ENCODE assay signal across 22 cellular contexts in the genomic region with DNA sequence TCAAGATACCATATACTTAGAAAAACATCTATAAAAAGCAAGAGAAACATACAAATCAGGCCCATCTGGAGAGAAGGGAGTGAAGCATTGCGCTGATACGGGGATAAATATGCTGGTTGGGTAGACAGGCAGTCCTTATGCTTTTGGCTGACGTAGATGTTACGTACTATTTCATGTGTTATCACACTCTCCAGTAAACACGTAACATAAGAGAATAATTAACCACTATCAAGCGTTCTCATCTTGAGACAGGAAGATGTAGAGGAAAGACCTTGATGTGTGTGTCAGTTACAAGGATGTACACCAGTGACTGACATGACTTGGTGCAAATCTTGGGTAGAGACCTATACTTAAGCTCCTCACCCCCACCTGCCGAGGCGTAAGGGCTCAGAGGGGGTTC.
A peak's percentile ranks its signal among the peaks of the same experiment; 100 is the strongest.
DNase-seq lines count a peak whose midpoint lies in the region; ATAC-seq, FAIRE-seq and TF ChIP-seq lines count a peak whose summit lies in the region.
"Had no signal": no experiment of that assay in that cellular context is flagged by ENCODE, and none has a peak within 500 bp of the region (broad histone marks: within the 10 kb centered on the region; RNA-seq: fewer than 3 reads in every experiment).

No MANE protein-coding gene starts in this region.

- H3K27me3 ChIP-seq in H7 (ENCODE audit: control insufficient read depth, insufficient read depth, low read length): no peaks in the 10 kb centered on the region
- peaks cover 42 to 49% of the 10 kb centered on the region in 2 experiments for H3K27me3 ChIP-seq in K562 (ENCODE audit: control insufficient read depth in 2 of 2, insufficient read depth in 2 of 2, low read length in 2 of 2)
- H3K27me3 ChIP-seq in trophoblast cell (ENCODE audit: insufficient read depth, low read length): no peaks in the 10 kb centered on the region

- H2AK5ac ChIP-seq in trophoblast cell (ENCODE audit: low read length): no peak overlapping the region

- ATAC-seq in activated naive CD8-positive, alpha-beta T cell treated with anti-CD3 and anti-CD28 coated beads, Interleukin-2, amount 10 ng/mL, durations not matched to agents 7 days and 5 days (ENCODE audit: low read depth): peak; percentile 33
- ATAC-seq in activated naive CD8-positive, alpha-beta T cell treated with anti-CD3 and anti-CD28 coated beads, Interleukin-2, amount 50 U/mL, for 24 hours: no peak
- no peak for ATAC-seq in K562
- ATAC-seq in HG02678 (IDR thresholded peaks at IDR 0.05; ENCODE audit: unreplicated experiment): no peak
- ATAC-seq: Right ventricle myocardium inferior had no signal

- no peaks in the 10 kb centered on the region for H3K36me3 Mint-ChIP-seq in activated naive CD8-positive, alpha-beta T cell treated with anti-CD3 and anti-CD28 coated beads, Interleukin-2, amount 10 ng/mL, durations not matched to agents 7 days and 5 days
- H3K36me3 Mint-ChIP-seq in activated naive CD8-positive, alpha-beta T cell treated with anti-CD3 and anti-CD28 coated beads, Interleukin-2, amount 50 U/mL, for 24 hours (ENCODE audit: low read depth): no peaks in the 10 kb centered on the region
- H3K36me3 Mint-ChIP-seq in type B pancreatic cell: no peaks in the 10 kb centered on the region
- H3K36me3 Mint-ChIP-seq: CD8-positive, alpha-beta memory T cell; IgD-negative memory B cell had no signal

- no peaks in the 10 kb centered on the region for H3K79me1 ChIP-seq in trophoblast cell (ENCODE audit: low read length)

- BruUV-seq in K562 (replicated peaks; lab: Mats Ljungman, UMichigan): no TSS peak

- H3K4me2 ChIP-seq in K562 (ENCODE audit: insufficient read depth, low read length) (no peak overlapping the region), trophoblast cell (ENCODE audit: low read length) (no peak overlapping the region)

- POLR2A ChIA-PET in activated naive CD8-positive, alpha-beta T cell treated with anti-CD3 and anti-CD28 coated beads, Interleukin-2, amount 10 ng/mL, durations not matched to agents 7 days and 5 days (lab: Charles Lee): no interaction called here
- POLR2A ChIA-PET in K562 (lab: Yijun Ruan, JAX): interaction anchor here (0.8 to 1.7 kb wide), 2 partner anchors 9 to 28 kb away, joined by 3 to 7 read pairs; no protein-coding TSS in a partner anchor

- H3K27ac Mint-ChIP-seq in activated naive CD8-positive, alpha-beta T cell treated with anti-CD3 and anti-CD28 coated beads, Interleukin-2, amount 10 ng/mL, durations not matched to agents 7 days and 5 days: no peak overlapping the region
- H3K27ac Mint-ChIP-seq in activated naive CD8-positive, alpha-beta T cell treated with anti-CD3 and anti-CD28 coated beads, Interleukin-2, amount 50 U/mL, for 24 hours: no peak overlapping the region
- H3K27ac Mint-ChIP-seq in type B pancreatic cell: no peak overlapping the region
- H3K27ac Mint-ChIP-seq: B cell; CD8-positive, alpha-beta memory T cell; IgD-negative memory B cell had no signal

- H3K27ac ChIP-seq in K562 (ENCODE audit: extremely low read depth, low read depth, low read length) (no peak overlapping the region), trophoblast cell (ENCODE audit: low read depth, low read length) (no peak overlapping the region)
- H3K27ac ChIP-seq: HL-60 had no signal

- no peak overlapping the region for H2BK120ac ChIP-seq in trophoblast cell (ENCODE audit: insufficient read depth, low read length, poor library complexity)

- peaks cover 0 to under 1% of the 10 kb centered on the region in 2 experiments; a peak in 2 of 5 replicates for H3K4me1 ChIP-seq in K562 (replicated peaks in 1 of 2; ENCODE audit: control insufficient read depth in 2 of 2, insufficient read depth in 2 of 2, low read length in 2 of 2)
- no peaks in the 10 kb centered on the region for H3K4me1 ChIP-seq in trophoblast cell (ENCODE audit: control insufficient read depth in 1 of 2, insufficient read depth in 2 of 2, low read length in 2 of 2)

- H3K4me3 ChIP-seq in H7 (ENCODE audit: insufficient read depth, low read depth, low read length) (no peak overlapping the region), K562 (no peak overlapping the region), trophoblast cell (ENCODE audit: low read depth, low read length) (no peak overlapping the region)

- peaks cover 10% of the 10 kb centered on the region for H3K27me3 Mint-ChIP-seq in activated naive CD8-positive, alpha-beta T cell treated with anti-CD3 and anti-CD28 coated beads, Interleukin-2, amount 10 ng/mL, durations not matched to agents 7 days and 5 days
- peaks cover 30% of the 10 kb centered on the region for H3K27me3 Mint-ChIP-seq in activated naive CD8-positive, alpha-beta T cell treated with anti-CD3 and anti-CD28 coated beads, Interleukin-2, amount 50 U/mL, for 24 hours
- H3K27me3 Mint-ChIP-seq in type B pancreatic cell: peaks cover 23% of the 10 kb centered on the region

- H2BK12ac ChIP-seq in trophoblast cell (ENCODE audit: low read length): no peak overlapping the region

- no peaks in the 10 kb centered on the region for H3K9me1 ChIP-seq in K562 (ENCODE audit: control insufficient read depth, insufficient read depth, low read length)

- no peak for TF ChIP-seq CTCF in K562 (IDR thresholded peaks at IDR 0.05 in 2 of 3, conservative IDR thresholded peaks at IDR 0.05 in 1 of 3; ENCODE audit: insufficient read depth in 2 of 3, low read depth in 1 of 3, low read length in 3 of 3)
- no peak for TF ChIP-seq CTCF in type B pancreatic cell (conservative IDR thresholded peaks at IDR 0.05)

- H2BK5ac ChIP-seq in trophoblast cell (ENCODE audit: low read depth, low read length, poor library complexity): no peak overlapping the region

- intact Hi-C loops in K562 (cut with micrococcal nuclease): no loop called here

- no peak overlapping the region for H3K4ac ChIP-seq in trophoblast cell (ENCODE audit: low read depth, low read length)

- no peak for TF ChIP-seq RAD21 in K562 (CRISPR knock-in tag; conservative IDR thresholded peaks at IDR 0.05 in 1 of 2, IDR thresholded peaks at IDR 0.05 in 1 of 2)

- no peak overlapping the region for H3K18ac ChIP-seq in trophoblast cell (ENCODE audit: low read length)

- H2AFZ ChIP-seq in K562 (ENCODE audit: low read depth, low read length) (no peak overlapping the region), trophoblast cell (ENCODE audit: insufficient read depth, low read length, poor library complexity) (no peak overlapping the region)

- H4K91ac ChIP-seq in trophoblast cell (ENCODE audit: low read depth, low read length): no peak overlapping the region

- no peaks in the 10 kb centered on the region for H3K36me3 ChIP-seq in H7 (replicated peaks; ENCODE audit: control insufficient read depth, insufficient read depth, low read length)
- no peaks in the 10 kb centered on the region for H3K36me3 ChIP-seq in K562 (ENCODE audit: control insufficient read depth, insufficient read depth, low read length)
- H3K36me3 ChIP-seq in trophoblast cell (ENCODE audit: control insufficient read depth in 1 of 2, insufficient read depth in 2 of 2, low read length in 2 of 2): no peaks in the 10 kb centered on the region

- no peak for DNase-seq in activated naive CD8-positive, alpha-beta T cell treated with anti-CD3 and anti-CD28 coated beads, Interleukin-2, amount 10 ng/mL, durations not matched to agents 7 days and 5 days
- DNase-seq in activated naive CD8-positive, alpha-beta T cell treated with anti-CD3 and anti-CD28 coated beads, Interleukin-2, amount 50 U/mL, for 24 hours: no peak
- DNase-seq in H7 (peak; percentile 29), K562 (ENCODE audit: extremely low read depth in 1 of 4, low spot score in 3 of 4) (peak in 3 of 4 experiments; percentile 37 to 53 (median 39)), trophoblast cell (peak; percentile 46 to 84), type B pancreatic cell (ENCODE audit: extremely low spot score, unreplicated experiment) (no peak), NCI-H446 (lab: John Stamatoyannopoulos, UW) (no peak)
- DNase-seq: 8988T, NCI-H1105, NCI-H2081, NCI-H2171 treated with DMSO at 0.1 percent for 48 hours, NCI-H510A, NCI-H748 treated with DMSO at 0.1 percent for 48 hours had no signal

- no peak overlapping the region for H3K23ac ChIP-seq in trophoblast cell (ENCODE audit: low read length)

- H3K4me1 Mint-ChIP-seq in activated naive CD8-positive, alpha-beta T cell treated with anti-CD3 and anti-CD28 coated beads, Interleukin-2, amount 10 ng/mL, durations not matched to agents 7 days and 5 days: no peaks in the 10 kb centered on the region
- H3K4me1 Mint-ChIP-seq in activated naive CD8-positive, alpha-beta T cell treated with anti-CD3 and anti-CD28 coated beads, Interleukin-2, amount 50 U/mL, for 24 hours: no peaks in the 10 kb centered on the region
- H3K4me1 Mint-ChIP-seq in type B pancreatic cell (ENCODE audit: unreplicated experiment): no peaks in the 10 kb centered on the region
- H3K4me1 Mint-ChIP-seq: B cell, IgD-negative memory B cell had no signal

- in situ Hi-C loops in K562 (cut with MboI): no loop called here

- no peaks in the 10 kb centered on the region for H3K9me3 Mint-ChIP-seq in activated naive CD8-positive, alpha-beta T cell treated with anti-CD3 and anti-CD28 coated beads, Interleukin-2, amount 10 ng/mL, durations not matched to agents 7 days and 5 days
- H3K9me3 Mint-ChIP-seq in activated naive CD8-positive, alpha-beta T cell treated with anti-CD3 and anti-CD28 coated beads, Interleukin-2, amount 50 U/mL, for 24 hours: no peaks in the 10 kb centered on the region
- no peaks in the 10 kb centered on the region for H3K9me3 Mint-ChIP-seq in type B pancreatic cell
- H3K9me3 Mint-ChIP-seq: CD8-positive, alpha-beta memory T cell; IgD-negative memory B cell had no signal

- H3K9me3 ChIP-seq in K562 (replicated peaks; ENCODE audit: control insufficient read depth, insufficient read depth, low read depth, low read length) (no peaks in the 10 kb centered on the region), trophoblast cell (ENCODE audit: insufficient read depth, low read depth, low read length) (peaks cover 3% of the 10 kb centered on the region)

- no peak overlapping the region for H3K14ac ChIP-seq in trophoblast cell (ENCODE audit: low read length)

- no peak overlapping the region for H4K12ac ChIP-seq in trophoblast cell (ENCODE audit: low read depth, low read length)

- H3K79me2 ChIP-seq in K562 (ENCODE audit: control insufficient read depth, insufficient read depth, low read length): no peaks in the 10 kb centered on the region
- no peaks in the 10 kb centered on the region for H3K79me2 ChIP-seq in trophoblast cell (ENCODE audit: control insufficient read depth, insufficient read depth, low read length, poor library complexity)

- no peak for TF ChIP-seq EP300 in K562 (IDR thresholded peaks at IDR 0.05; ENCODE audit: low read length)

- CTCF ChIA-PET in K562 (lab: Yijun Ruan, JAX; ENCODE audit: low intra/inter-chr PET ratio): no interaction called here

- no peak overlapping the region for H4K8ac ChIP-seq in trophoblast cell (ENCODE audit: low read depth, low read length)

- TF ChIP-seq POLR2A in K562 (conservative IDR thresholded peaks at IDR 0.05): no peak

- H3K4me3 Mint-ChIP-seq in activated naive CD8-positive, alpha-beta T cell treated with anti-CD3 and anti-CD28 coated beads, Interleukin-2, amount 10 ng/mL, durations not matched to agents 7 days and 5 days: no peak overlapping the region
- no peak overlapping the region for H3K4me3 Mint-ChIP-seq in activated naive CD8-positive, alpha-beta T cell treated with anti-CD3 and anti-CD28 coated beads, Interleukin-2, amount 50 U/mL, for 24 hours
- H3K4me3 Mint-ChIP-seq in type B pancreatic cell: no peak overlapping the region
- H3K4me3 Mint-ChIP-seq: B cell; CD8-positive, alpha-beta memory T cell; IgD-negative memory B cell had no signal

- no peak overlapping the region for H3K9ac ChIP-seq in K562 (ENCODE audit: insufficient read depth in 1 of 2, low read depth in 2 of 2, low read length in 2 of 2)
- H3K9ac ChIP-seq in trophoblast cell (ENCODE audit: low read length): no peak overlapping the region

- H4K20me1 ChIP-seq in K562 (replicated peaks; ENCODE audit: control insufficient read depth, insufficient read depth, low read length): peaks cover 19% of the 10 kb centered on the region; the same call in 1 of the 2 replicates

- 1% methylated on average over 8 of the region's 8 CpGs for WGBS in K562 (ENCODE audit: insufficient coverage, low coverage, missing lambda C conversion rate)
- no CpG with 5 or more reads among the region's 8 CpGs for WGBS in trophoblast cell (ENCODE audit: extremely low coverage, insufficient coverage, insufficient read length)

- FAIRE-seq in K562 (lab: Jason Lieb, UNC): no peak
- FAIRE-seq: D721Med, GM12892, RCC 7860 had no signal

Comparison
In these comparisons a context has a peak if more than half of its experiments do, and no peak if none do; other contexts are left out.
1. DNase-seq: peak in H7 (single experiment), K562 (3 of 4) and trophoblast cell (2 of 2); none in activated naive CD8-positive, alpha-beta T cell treated with anti-CD3 and anti-CD28 coated beads, Interleukin-2, amount 10 ng/mL, durations not matched to agents 7 days and 5 days (single experiment), activated naive CD8-positive, alpha-beta T cell treated with anti-CD3 and anti-CD28 coated beads, Interleukin-2, amount 50 U/mL, for 24 hours (single experiment), type B pancreatic cell (single experiment) and NCI-H446 (0 of 2).